26 cellular contexts compared by ENCODE assay signal in genomic region chr14:33239465-33239864, GRCh38.
"Had no signal": no experiment of that assay in that cellular context is flagged by ENCODE, and none has a peak within 500 bp of the region (broad histone marks: within the 10 kb centered on the region; RNA-seq: fewer than 3 reads in every experiment).

No MANE protein-coding gene starts in this region.

- H3K4me2 ChIP-seq: neural progenitor cell had no signal

- H3K27ac ChIP-seq: neural progenitor cell, ovary, parathyroid adenoma, psoas muscle, right lobe of liver, sigmoid colon, stomach, thoracic aorta, thyroid gland, tibial nerve, upper lobe of left lung, vagina had no signal

- FAIRE-seq: small intestine, urothelium cell line had no signal

- H3K9ac ChIP-seq: neural progenitor cell, parathyroid adenoma had no signal

- H3K79me2 ChIP-seq: parathyroid adenoma had no signal

- DNase-seq: naive thymus-derived CD8-positive, alpha-beta T cell; nephron progenitor cell; occipital lobe; ovary; posterior cingulate gyrus; psoas muscle; right cardiac atrium; right lobe of liver; sigmoid colon; small intestine; stimulated activated CD4-positive, alpha-beta T cell treated with anti-CD3 and anti-CD28 coated beads, Interleukin-15, amount 100 ng/mL, for 24 hours; stimulated activated CD4-positive, alpha-beta T cell treated with anti-CD3 and anti-CD28 coated beads, Interleukin-2, amount 100 ng/mL, for 24 hours; stimulated activated CD4-positive, alpha-beta T cell treated with anti-CD3 and anti-CD28 coated beads, Interleukin-2, amount 100 ng/mL, for 48 hours; stimulated activated CD4-positive, alpha-beta T cell treated with anti-CD3 and anti-CD28 coated beads, Interleukin-4, amount 100 ng/mL, for 24 hours; stimulated activated naive B cell treated with anti-CD40 and anti-IgM and Interleukin-4, amounts not matched to agents 10 μg/mL and 1 μg/mL and 100 μg/mL, for 72 hours; stimulated activated naive CD4-positive, alpha-beta T cell treated with Interleukin-2 at 50 U/mL for 16 hours; stomach; thyroid gland; trophoblast cell; upper lobe of left lung had no signal

- H3K4me1 ChIP-seq: neural progenitor cell, parathyroid adenoma, psoas muscle, right lobe of liver, sigmoid colon, stomach, thyroid gland, tibial nerve, upper lobe of left lung, vagina had no signal

- H3K4me3 ChIP-seq: neural progenitor cell, ovary, psoas muscle, right lobe of liver, sigmoid colon, stomach, thoracic aorta, thyroid gland, tibial nerve, upper lobe of left lung, vagina had no signal

- H3K9me3 ChIP-seq: ovary, psoas muscle, right lobe of liver, sigmoid colon, stomach, thoracic aorta, thyroid gland, tibial nerve, upper lobe of left lung, vagina had no signal

- H2AFZ ChIP-seq: neural progenitor cell, parathyroid adenoma had no signal

- H3K36me3 ChIP-seq: neural progenitor cell, ovary, right lobe of liver, sigmoid colon, stomach, thoracic aorta, thyroid gland, tibial nerve, upper lobe of left lung, vagina had no signal

- H3K27me3 ChIP-seq: neural progenitor cell, ovary, right lobe of liver, sigmoid colon, stomach, thyroid gland, tibial nerve, upper lobe of left lung, vagina had no signal
